Comparison of ENCODE assay signal across 16 cellular contexts in the genomic region with DNA sequence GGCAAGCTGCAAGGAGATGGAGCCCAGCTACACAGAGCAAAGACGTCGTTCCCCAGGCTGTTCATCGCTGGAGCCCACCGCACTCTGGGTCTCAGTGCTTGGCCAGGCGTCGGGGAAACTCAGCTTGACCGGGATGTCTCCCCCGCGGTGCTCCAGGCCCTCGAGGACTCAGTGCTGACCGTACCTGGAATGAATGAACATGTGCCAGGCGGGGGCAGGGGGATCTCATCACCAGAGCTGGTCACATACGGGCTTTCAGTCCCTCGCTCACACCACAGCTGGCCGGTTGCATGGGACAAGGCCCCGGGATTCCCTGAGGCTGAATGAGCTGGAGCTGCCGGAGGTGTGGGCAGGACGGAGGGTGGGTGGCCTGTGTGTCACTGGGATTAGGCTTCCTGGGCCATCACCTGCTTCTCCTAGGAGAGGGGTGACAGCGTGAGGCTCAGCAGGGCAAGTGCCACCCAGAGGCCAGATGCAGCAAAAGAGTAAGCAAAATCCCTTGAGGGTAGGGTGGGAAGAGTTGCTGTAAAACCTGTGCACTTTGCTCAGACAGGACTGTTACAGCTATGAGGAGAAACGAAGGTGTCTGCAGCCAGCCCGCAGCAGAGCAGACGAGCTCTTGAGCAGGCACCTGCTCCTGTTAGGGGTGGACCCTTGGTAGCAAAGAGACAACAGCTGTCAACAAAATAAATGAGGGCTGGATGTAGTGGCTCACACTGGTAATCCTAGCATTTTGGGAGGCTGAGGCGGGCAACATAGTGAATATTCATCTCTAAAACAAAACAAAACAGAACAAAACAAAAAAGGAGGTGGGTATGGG.
A peak's percentile ranks its signal among the peaks of the same experiment; 100 is the strongest.
DNase-seq lines count a peak whose midpoint lies in the region; ATAC-seq, FAIRE-seq and TF ChIP-seq lines count a peak whose summit lies in the region.
"Had no signal": no experiment of that assay in that cellular context is flagged by ENCODE, and none has a peak within 500 bp of the region (broad histone marks: within the 10 kb centered on the region; RNA-seq: fewer than 3 reads in every experiment).

No MANE protein-coding gene starts in this region.

- peak; percentile 15 for TF ChIP-seq CTCF in brain microvascular endothelial cell (IDR thresholded peaks at IDR 0.05; ENCODE audit: low read depth, low read length, missing control alignments)

- H3K4me3 ChIP-seq in H7 (ENCODE audit: insufficient read depth, low read depth, low read length): no peak overlapping the region
- H3K4me3 ChIP-seq in brain microvascular endothelial cell (ENCODE audit: low read depth, low read length): no peak overlapping the region
- H3K4me3 ChIP-seq: ascending aorta, transverse colon had no signal

- H3K36me3 ChIP-seq in H7 (replicated peaks; ENCODE audit: control insufficient read depth, insufficient read depth, low read length) (no peaks in the 10 kb centered on the region), brain microvascular endothelial cell (replicated peaks) (no peaks in the 10 kb centered on the region)
- H3K36me3 ChIP-seq: ascending aorta, transverse colon had no signal

- H3K27ac Mint-ChIP-seq in activated naive CD4-positive, alpha-beta T cell treated with anti-CD3 and anti-CD28 coated beads for 36 hours: no peak overlapping the region
- H3K27ac Mint-ChIP-seq: activated T-helper 17 cell treated with anti-CD3 and anti-CD28 coated beads, Interleukin-2, amount 50 U/mL, for 72 hours; T-helper 17 cell had no signal

- H3K36me3 Mint-ChIP-seq in activated naive CD4-positive, alpha-beta T cell treated with anti-CD3 and anti-CD28 coated beads for 36 hours (ENCODE audit: low read depth): no peaks in the 10 kb centered on the region
- H3K36me3 Mint-ChIP-seq: CD8-positive, alpha-beta memory T cell had no signal

- H3K27me3 ChIP-seq in H7 (ENCODE audit: control insufficient read depth, insufficient read depth, low read length): no peaks in the 10 kb centered on the region
- H3K27me3 ChIP-seq in brain microvascular endothelial cell (replicated peaks): peaks cover 29% of the 10 kb centered on the region
- H3K27me3 ChIP-seq: ascending aorta had no signal

- intact Hi-C loops in activated naive CD4-positive, alpha-beta T cell treated with anti-CD3 and anti-CD28 coated beads for 36 hours (cut with micrococcal nuclease): no loop called here

- no peak for FAIRE-seq in urothelium cell line (lab: Jason Lieb, UNC)

- CTCF ChIA-PET in activated naive CD4-positive, alpha-beta T cell treated with anti-CD3 and anti-CD28 coated beads for 36 hours (lab: Charles Lee): interaction anchor here (0.6 kb wide), 1 partner anchor 183 kb away, joined by 5 read pairs; no protein-coding TSS in a partner anchor

- ATAC-seq in GM19035 (IDR thresholded peaks at IDR 0.05; ENCODE audit: unreplicated experiment): no peak
- no peak for ATAC-seq in HG03196 (IDR thresholded peaks at IDR 0.05; ENCODE audit: unreplicated experiment)
- ATAC-seq: activated T-helper 17 cell treated with anti-CD3 and anti-CD28 coated beads, Interleukin-2, amount 50 U/mL, for 72 hours; T-helper 17 cell had no signal

- DNase-seq in DMS 273 treated with DMSO at 0.1 percent for 48 hours (lab: John Stamatoyannopoulos, UW) (peak; percentile 23), H7 (peak; percentile 70), NCI-H345 (lab: John Stamatoyannopoulos, UW) (peak; percentile 69), brain microvascular endothelial cell (no peak), urothelium cell line (ENCODE audit: low spot score) (no peak)
- DNase-seq in activated naive CD4-positive, alpha-beta T cell treated with anti-CD3 and anti-CD28 coated beads for 36 hours: no peak
- DNase-seq: CD8-positive, alpha-beta memory T cell; GOT3; stimulated activated CD8-positive, alpha-beta memory T cell treated with anti-CD3 and anti-CD28 coated beads, Interleukin-4, amount 100 ng/mL, for 48 hours; T-helper 17 cell; transverse colon had no signal

- peaks cover 23% of the 10 kb centered on the region for H3K27me3 Mint-ChIP-seq in activated naive CD4-positive, alpha-beta T cell treated with anti-CD3 and anti-CD28 coated beads for 36 hours (ENCODE audit: low read depth)

- no peak overlapping the region for H3K27ac ChIP-seq in brain microvascular endothelial cell
- H3K27ac ChIP-seq: ascending aorta, parathyroid adenoma, transverse colon had no signal

- H3K4me3 Mint-ChIP-seq in activated naive CD4-positive, alpha-beta T cell treated with anti-CD3 and anti-CD28 coated beads for 36 hours: no peak overlapping the region
- H3K4me3 Mint-ChIP-seq: activated T-helper 17 cell treated with anti-CD3 and anti-CD28 coated beads, Interleukin-2, amount 50 U/mL, for 72 hours; CD8-positive, alpha-beta memory T cell; T-helper 17 cell had no signal

- in situ Hi-C loops in brain microvascular endothelial cell (cut with HindIII; ENCODE audit: low pct_ligation_motif_present, low sequenced_read_pairs): loop anchor here (25.0 kb wide), 1 partner anchor 452 kb away; no protein-coding TSS in a partner anchor

- no peaks in the 10 kb centered on the region for H3K4me1 Mint-ChIP-seq in activated naive CD4-positive, alpha-beta T cell treated with anti-CD3 and anti-CD28 coated beads for 36 hours (ENCODE audit: low read depth)
- H3K4me1 Mint-ChIP-seq: activated T-helper 17 cell treated with anti-CD3 and anti-CD28 coated beads, Interleukin-2, amount 50 U/mL, for 72 hours; CD8-positive, alpha-beta memory T cell; T-helper 17 cell had no signal

- H3K9me3 Mint-ChIP-seq in activated naive CD4-positive, alpha-beta T cell treated with anti-CD3 and anti-CD28 coated beads for 36 hours: no peaks in the 10 kb centered on the region
- H3K9me3 Mint-ChIP-seq: activated T-helper 17 cell treated with anti-CD3 and anti-CD28 coated beads, Interleukin-2, amount 50 U/mL, for 72 hours had no signal

Comparison
In these comparisons a context has a peak if more than half of its experiments do, and no peak if none do; other contexts are left out.
1. DNase-seq: peak in DMS 273 treated with DMSO at 0.1 percent for 48 hours (single experiment), H7 (single experiment) and NCI-H345 (single experiment); none in brain microvascular endothelial cell (single experiment), activated naive CD4-positive, alpha-beta T cell treated with anti-CD3 and anti-CD28 coated beads for 36 hours (single experiment) and urothelium cell line (single experiment).